30 cellular contexts compared by ENCODE assay signal in genomic region chr21:44844256-44844655, GRCh38. TPM values are rescaled to one million over a fixed set of nuclear protein-coding genes. Genes with fewer than 3 reads are reported as not detected.
A peak's percentile ranks its signal among the peaks of the same experiment; 100 is the strongest.
DNase-seq lines count a peak whose midpoint lies in the region; ATAC-seq lines count a peak whose summit lies in the region.
"Had no signal": no experiment of that assay in that cellular context is flagged by ENCODE, and none has a peak within 500 bp of the region (broad histone marks: within the 10 kb centered on the region; RNA-seq: fewer than 3 reads in every experiment).

No MANE protein-coding gene starts in this region.

- no peaks in the 10 kb centered on the region for H3K9me3 Mint-ChIP-seq in T-helper 1 cell treated with Interleukin-12 subunit alpha and Interleukin-12 subunit beta and Interleukin-4 antibody, amounts not matched to agents 30 μg/mL and 1 μg/mL, for 36 hours
- H3K9me3 Mint-ChIP-seq in central memory CD8-positive, alpha-beta T cell: no peaks in the 10 kb centered on the region
- H3K9me3 Mint-ChIP-seq: activated naive CD8-positive, alpha-beta T cell treated with anti-CD3 and anti-CD28 coated beads, Interleukin-2, amount 10 ng/mL, durations not matched to agents 7 days and 5 days; effector memory CD8-positive, alpha-beta T cell; natural killer cell had no signal

- peaks cover 2% of the 10 kb centered on the region for H3K36me3 ChIP-seq in mesendoderm (ENCODE audit: control insufficient read depth, insufficient read depth, low read length)
- H3K36me3 ChIP-seq: ovary had no signal

- no CpG with 5 or more reads among the region's 16 CpGs for WGBS in mesendoderm (ENCODE audit: extremely low coverage, insufficient coverage, low lambda C conversion rate)

- H4K8ac ChIP-seq in mesendoderm (ENCODE audit: low read depth, low read length): no peak overlapping the region

- H3K4me1 Mint-ChIP-seq in T-helper 1 cell treated with Interleukin-12 subunit alpha and Interleukin-12 subunit beta and Interleukin-4 antibody, amounts not matched to agents 30 μg/mL and 1 μg/mL, for 36 hours (ENCODE audit: low read depth): peaks cover 7% of the 10 kb centered on the region
- no peaks in the 10 kb centered on the region for H3K4me1 Mint-ChIP-seq in central memory CD8-positive, alpha-beta T cell

- no peak overlapping the region for H3K27ac ChIP-seq in mesendoderm (ENCODE audit: low read depth, low read length)
- H3K27ac ChIP-seq: 22Rv1, ascending aorta, ovary, skin epidermis, upper lobe of left lung, WERI-Rb-1 had no signal

- H3K27ac Mint-ChIP-seq in T-helper 1 cell treated with Interleukin-12 subunit alpha and Interleukin-12 subunit beta and Interleukin-4 antibody, amounts not matched to agents 30 μg/mL and 1 μg/mL, for 36 hours: no peak overlapping the region
- peak overlapping the region; percentile 55 for H3K27ac Mint-ChIP-seq in central memory CD8-positive, alpha-beta T cell (ENCODE audit: low read depth)
- H3K27ac Mint-ChIP-seq: activated naive CD8-positive, alpha-beta T cell treated with anti-CD3 and anti-CD28 coated beads, Interleukin-2, amount 10 ng/mL, durations not matched to agents 7 days and 5 days; effector memory CD8-positive, alpha-beta T cell; natural killer cell had no signal

- no peak overlapping the region for H2BK5ac ChIP-seq in mesendoderm (ENCODE audit: low read length)

- H2BK120ac ChIP-seq in mesendoderm (ENCODE audit: low read depth, low read length): no peak overlapping the region

- no peak overlapping the region for H3K23ac ChIP-seq in mesendoderm (ENCODE audit: low read length)

- H3K79me1 ChIP-seq in mesendoderm (ENCODE audit: low read length): no peaks in the 10 kb centered on the region

- no peak overlapping the region for H2AK5ac ChIP-seq in mesendoderm (ENCODE audit: low read length)

- no peak overlapping the region for H4K5ac ChIP-seq in mesendoderm (ENCODE audit: low read length)

- ATAC-seq in central memory CD8-positive, alpha-beta T cell (replicated peaks; ENCODE audit: extremely low read depth, poor library complexity, severe bottlenecking): no peak
- ATAC-seq in GM19023 (IDR thresholded peaks at IDR 0.05; ENCODE audit: unreplicated experiment) (no peak), HG02571 (IDR thresholded peaks at IDR 0.05; ENCODE audit: unreplicated experiment) (no peak)
- ATAC-seq: effector memory CD8-positive, alpha-beta T cell; natural killer cell had no signal

- no peak overlapping the region for H2BK15ac ChIP-seq in mesendoderm (replicated peaks; ENCODE audit: low read depth)

- peak overlapping the region; percentile 13 for H3K4me2 ChIP-seq in mesendoderm (ENCODE audit: low read length)

- H3K9ac ChIP-seq in mesendoderm (ENCODE audit: low read length): peak overlapping the region; percentile 41

- H3K18ac ChIP-seq in mesendoderm (ENCODE audit: low read length): no peak overlapping the region

- H3K27me3 Mint-ChIP-seq in T-helper 1 cell treated with Interleukin-12 subunit alpha and Interleukin-12 subunit beta and Interleukin-4 antibody, amounts not matched to agents 30 μg/mL and 1 μg/mL, for 36 hours (ENCODE audit: low read depth): no peaks in the 10 kb centered on the region
- peaks cover 28% of the 10 kb centered on the region for H3K27me3 Mint-ChIP-seq in central memory CD8-positive, alpha-beta T cell

- H3K56ac ChIP-seq in mesendoderm (ENCODE audit: low read length): peak overlapping the region; percentile 52

- H3K4me3 ChIP-seq in mesendoderm (ENCODE audit: low read length): no peak overlapping the region
- H3K4me3 ChIP-seq: ascending aorta, ovary, skin epidermis, upper lobe of left lung had no signal

- H3K79me2 ChIP-seq in mesendoderm (ENCODE audit: control insufficient read depth, insufficient read depth, low read length): no peaks in the 10 kb centered on the region

- no peak for DNase-seq in T-helper 1 cell
- no peak for DNase-seq in central memory CD8-positive, alpha-beta T cell (ENCODE audit: low spot score in 2 of 2)
- no peak for DNase-seq in mesendoderm
- DNase-seq in retina: peak; percentile 34
- no peak for DNase-seq in NCI-H2029 treated with DMSO at 0.1 percent for 48 hours (lab: John Stamatoyannopoulos, UW)
- DNase-seq: activated CD4-positive, alpha-beta T cell treated with anti-CD3 and anti-CD28 coated beads for 48 hours; activated gamma-delta T cell; activated naive CD8-positive, alpha-beta T cell treated with anti-CD3 and anti-CD28 coated beads, Interleukin-2, amount 10 ng/mL, durations not matched to agents 7 days and 5 days; cortex of kidney; DMS53; effector memory CD8-positive, alpha-beta T cell; erythroblast; GF-D8; Karpas-422; natural killer cell; NCI-H1417; NCI-H226; NCI-H526 treated with DMSO at 0.1 percent for 48 hours; ovary; SHP77; stimulated activated naive CD4-positive, alpha-beta T cell; T1000; upper lobe of left lung; WERI-Rb-1 had no signal

- H3K4me1 ChIP-seq in mesendoderm (ENCODE audit: control insufficient read depth, low read depth, low read length): no peaks in the 10 kb centered on the region

- H3K36me3 Mint-ChIP-seq in T-helper 1 cell treated with Interleukin-12 subunit alpha and Interleukin-12 subunit beta and Interleukin-4 antibody, amounts not matched to agents 30 μg/mL and 1 μg/mL, for 36 hours (ENCODE audit: low read depth): peaks cover 4% of the 10 kb centered on the region
- H3K36me3 Mint-ChIP-seq in central memory CD8-positive, alpha-beta T cell (ENCODE audit: insufficient read depth): peaks cover 10% of the 10 kb centered on the region
- H3K36me3 Mint-ChIP-seq: natural killer cell had no signal

- H3K27me3 ChIP-seq in mesendoderm (ENCODE audit: insufficient read depth, low read length, poor library complexity): no peaks in the 10 kb centered on the region
- H3K27me3 ChIP-seq: ascending aorta, ovary, upper lobe of left lung had no signal

- peak overlapping the region; percentile 25 for H3K4me3 Mint-ChIP-seq in T-helper 1 cell treated with Interleukin-12 subunit alpha and Interleukin-12 subunit beta and Interleukin-4 antibody, amounts not matched to agents 30 μg/mL and 1 μg/mL, for 36 hours
- peak overlapping the region; percentile 21 for H3K4me3 Mint-ChIP-seq in central memory CD8-positive, alpha-beta T cell
- H3K4me3 Mint-ChIP-seq: activated naive CD8-positive, alpha-beta T cell treated with anti-CD3 and anti-CD28 coated beads, Interleukin-2, amount 10 ng/mL, durations not matched to agents 7 days and 5 days; natural killer cell had no signal

- peak overlapping the region; percentile 38 for H3K4ac ChIP-seq in mesendoderm (ENCODE audit: low read depth, low read length)

RNA-seq across cellular contexts. Expression of gene SUMO3, which starts 26.4 kb away (rescaled TPM):
- polyA plus RNA-seq in mesendoderm (2013, experiment 1 of 2): 156 TPM
- 154 TPM for polyA plus RNA-seq in mesendoderm (2013, experiment 2 of 2)

RNA-seq across cellular contexts. Expression of gene PTTG1IP, which starts 29.2 kb away (rescaled TPM):
- polyA plus RNA-seq in mesendoderm (2013, experiment 1 of 2): 106 TPM
- polyA plus RNA-seq in mesendoderm (2013, experiment 2 of 2): 104 TPM

RNA-seq across cellular contexts. Expression of gene UBE2G2, which starts 42.6 kb away (rescaled TPM):
- 73.0 TPM for polyA plus RNA-seq in mesendoderm (2013, experiment 1 of 2)
- 72.2 TPM for polyA plus RNA-seq in mesendoderm (2013, experiment 2 of 2)
